Comparison of ENCODE assay signal across 9 cellular contexts in the genomic region with DNA sequence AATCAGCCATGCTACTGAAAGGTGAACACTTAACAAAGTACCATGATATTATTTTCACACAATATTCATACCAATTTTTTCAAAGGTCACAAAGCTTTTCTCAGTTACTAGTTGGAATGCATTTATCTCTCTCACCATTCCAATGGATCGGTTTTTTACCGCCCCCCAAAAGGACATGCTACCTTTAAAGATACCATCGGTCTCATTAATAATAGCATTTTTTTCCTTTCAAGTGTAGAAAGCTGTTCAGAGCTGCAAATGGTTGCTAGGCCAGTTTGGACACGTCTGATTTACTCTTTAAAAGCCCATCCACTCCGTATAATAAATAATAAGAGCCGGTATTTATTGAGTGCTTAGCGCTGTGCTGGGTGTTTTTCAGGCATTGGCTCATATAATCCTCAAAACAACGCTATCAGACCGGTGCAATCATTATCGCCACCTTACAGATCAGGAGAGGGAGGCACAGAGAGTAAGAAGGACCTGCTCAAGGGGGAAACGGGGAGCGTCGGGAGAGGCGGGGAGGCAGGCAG. TPM values are rescaled to one million over a fixed set of nuclear protein-coding genes. Genes with fewer than 3 reads are reported as not detected.
A peak's percentile ranks its signal among the peaks of the same experiment; 100 is the strongest.
DNase-seq lines count a peak whose midpoint lies in the region; ATAC-seq, FAIRE-seq and TF ChIP-seq lines count a peak whose summit lies in the region.
"Had no signal": no experiment of that assay in that cellular context is flagged by ENCODE, and none has a peak within 500 bp of the region (broad histone marks: within the 10 kb centered on the region; RNA-seq: fewer than 3 reads in every experiment).

No MANE protein-coding gene starts in this region.

- no peaks in the 10 kb centered on the region for H3K36me3 Mint-ChIP-seq in activated naive CD4-positive, alpha-beta T cell treated with anti-CD3 and anti-CD28 coated beads, Interleukin-2, amount 10 ng/mL, durations not matched to agents 7 days and 5 days
- H3K36me3 Mint-ChIP-seq in mesothelial cell of epicardium: no peaks in the 10 kb centered on the region
- no peaks in the 10 kb centered on the region for H3K36me3 Mint-ChIP-seq in type B pancreatic cell

- CTCF ChIA-PET in activated naive CD4-positive, alpha-beta T cell treated with anti-CD3 and anti-CD28 coated beads, Interleukin-2, amount 10 ng/mL, durations not matched to agents 7 days and 5 days (lab: Charles Lee): no interaction called here

- no peaks in the 10 kb centered on the region for H3K36me3 ChIP-seq in bronchial epithelial cell (ENCODE audit: control insufficient read depth, insufficient read depth, low read length)
- H3K36me3 ChIP-seq: brain microvascular endothelial cell had no signal

- no peak for FAIRE-seq in bronchial epithelial cell (lab: Jason Lieb, UNC)

- no peak for DNase-seq in activated naive CD4-positive, alpha-beta T cell treated with anti-CD3 and anti-CD28 coated beads, Interleukin-2, amount 10 ng/mL, durations not matched to agents 7 days and 5 days
- DNase-seq in activated naive CD4-positive, alpha-beta T cell treated with Interleukin-2 at 50 U/mL for 16 hours: no peak
- DNase-seq in bronchial epithelial cell (ENCODE audit: low read depth) (no peak), mesothelial cell of epicardium (ENCODE audit: low spot score in 2 of 2, unreplicated experiment in 2 of 2) (no peak), type B pancreatic cell (ENCODE audit: extremely low spot score, unreplicated experiment) (no peak), putamen (ENCODE audit: low spot score) (no peak)
- no peak for DNase-seq in effector CD8-positive, alpha-beta T cell (lab: John Stamatoyannopoulos, UW)
- DNase-seq: brain microvascular endothelial cell had no signal

- no peak for TF ChIP-seq CTCF in bronchial epithelial cell (IDR thresholded peaks at IDR 0.05; ENCODE audit: insufficient read depth, low read length, severe bottlenecking)
- TF ChIP-seq CTCF in mesothelial cell of epicardium (IDR thresholded peaks at IDR 0.05; ENCODE audit: unreplicated experiment): no peak
- TF ChIP-seq CTCF in type B pancreatic cell (conservative IDR thresholded peaks at IDR 0.05): no peak

- H3K4me3 Mint-ChIP-seq in activated naive CD4-positive, alpha-beta T cell treated with anti-CD3 and anti-CD28 coated beads, Interleukin-2, amount 10 ng/mL, durations not matched to agents 7 days and 5 days: peak overlapping the region; percentile 56
- H3K4me3 Mint-ChIP-seq in mesothelial cell of epicardium (peak overlapping the region; percentile 68), type B pancreatic cell (peak overlapping the region; percentile 94)

- H3K27ac Mint-ChIP-seq in activated naive CD4-positive, alpha-beta T cell treated with anti-CD3 and anti-CD28 coated beads, Interleukin-2, amount 10 ng/mL, durations not matched to agents 7 days and 5 days: peak overlapping the region; percentile 20
- H3K27ac Mint-ChIP-seq in mesothelial cell of epicardium (peak overlapping the region; percentile 37), type B pancreatic cell (peak overlapping the region; percentile 90)

- peak overlapping the region; percentile 52 for H3K4me3 ChIP-seq in bronchial epithelial cell (ENCODE audit: low read depth, low read length)

- H3K4me1 Mint-ChIP-seq in activated naive CD4-positive, alpha-beta T cell treated with anti-CD3 and anti-CD28 coated beads, Interleukin-2, amount 10 ng/mL, durations not matched to agents 7 days and 5 days: peaks cover 10% of the 10 kb centered on the region
- H3K4me1 Mint-ChIP-seq in mesothelial cell of epicardium (peaks cover 27% of the 10 kb centered on the region), type B pancreatic cell (ENCODE audit: unreplicated experiment) (peaks cover 33% of the 10 kb centered on the region)

- H3K9me3 Mint-ChIP-seq in activated naive CD4-positive, alpha-beta T cell treated with anti-CD3 and anti-CD28 coated beads, Interleukin-2, amount 10 ng/mL, durations not matched to agents 7 days and 5 days: no peaks in the 10 kb centered on the region
- H3K9me3 Mint-ChIP-seq in mesothelial cell of epicardium: no peaks in the 10 kb centered on the region
- H3K9me3 Mint-ChIP-seq in type B pancreatic cell: no peaks in the 10 kb centered on the region

- no peaks in the 10 kb centered on the region for H3K27me3 ChIP-seq in bronchial epithelial cell (ENCODE audit: control insufficient read depth, insufficient read depth, low read length)

- ATAC-seq in HG03342 (IDR thresholded peaks at IDR 0.05; ENCODE audit: unreplicated experiment): no peak

- peaks cover 80% of the 10 kb centered on the region for H3K27me3 Mint-ChIP-seq in activated naive CD4-positive, alpha-beta T cell treated with anti-CD3 and anti-CD28 coated beads, Interleukin-2, amount 10 ng/mL, durations not matched to agents 7 days and 5 days
- peaks cover 39% of the 10 kb centered on the region for H3K27me3 Mint-ChIP-seq in mesothelial cell of epicardium (ENCODE audit: low read depth)
- H3K27me3 Mint-ChIP-seq in type B pancreatic cell: peaks cover 45% of the 10 kb centered on the region

RNA-seq across cellular contexts. Expression of gene STON2, which starts 35.0 kb away (rescaled TPM):
- total RNA-seq in bronchial epithelial cell (47.4 and 65.5 TPM in 2 replicates), mesothelial cell of epicardium (60.4 to 63.5 TPM (median 63.0 TPM) in 3 replicates), type B pancreatic cell (ENCODE audit: low replicate concordance) (40.4 and 105 TPM in 2 replicates)

Comparison
In these comparisons a context has a peak if more than half of its experiments do, and no peak if none do; other contexts are left out.
1. H3K27ac Mint-ChIP-seq: peak in every context shown above with its lines; median percentile 90 in type B pancreatic cell; 37 in mesothelial cell of epicardium; 20 in activated naive CD4-positive, alpha-beta T cell treated with anti-CD3 and anti-CD28 coated beads, Interleukin-2, amount 10 ng/mL, durations not matched to agents 7 days and 5 days.